In the genomic region with DNA sequence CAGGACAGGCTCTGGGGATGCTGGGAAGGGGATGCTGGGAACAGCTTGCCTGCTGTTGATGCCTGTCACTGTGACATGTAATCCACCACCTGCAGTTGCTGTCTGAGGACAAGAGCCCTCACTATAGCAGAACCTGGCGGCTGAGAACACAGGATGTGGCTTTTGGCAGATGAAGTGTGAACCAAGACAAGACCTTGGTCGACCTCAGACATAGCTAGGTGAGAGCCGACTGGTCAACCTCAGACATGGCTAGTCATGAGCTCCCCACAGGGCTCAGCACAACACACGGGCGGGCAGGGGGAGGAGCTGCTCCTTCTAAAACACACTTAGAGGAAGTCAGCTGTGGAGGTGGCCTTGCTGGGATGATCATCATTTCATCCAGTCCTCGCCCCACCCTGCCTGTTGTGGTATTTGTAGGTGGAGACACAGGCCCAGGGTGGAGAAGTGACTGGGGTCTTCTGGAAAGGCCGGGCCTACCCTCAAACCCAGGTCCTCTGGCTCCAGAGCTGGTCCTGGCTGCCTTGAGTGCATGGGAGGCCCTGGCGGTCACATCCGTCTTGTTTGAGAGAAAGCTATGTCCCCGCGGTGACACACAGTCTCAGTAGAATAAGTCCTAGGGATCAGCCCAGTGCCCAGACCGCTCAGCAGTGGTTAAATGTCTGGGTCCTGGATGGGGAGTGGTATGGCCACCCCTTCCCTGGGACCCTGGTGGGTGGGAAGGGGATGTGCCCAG, we compare ENCODE assay signal across 8 cellular contexts. TPM values are rescaled to one million over a fixed set of nuclear protein-coding genes. Genes with fewer than 3 reads are reported as not detected.
DNase-seq lines count a peak whose midpoint lies in the region; ATAC-seq and TF ChIP-seq lines count a peak whose summit lies in the region.

No MANE protein-coding gene starts in this region.

- H3K9me3 ChIP-seq in Karpas-422 (ENCODE audit: low read length) (no peaks in the 10 kb centered on the region), PC-9 (ENCODE audit: insufficient read depth, low read depth) (no peaks in the 10 kb centered on the region)

- H3K4me3 ChIP-seq in GM06990 (replicated peaks; ENCODE audit: low read depth, low read length): peak overlapping the region; percentile 42
- no peak overlapping the region for H3K4me3 ChIP-seq in Karpas-422 (ENCODE audit: low read length)
- H3K4me3 ChIP-seq in PC-9: no peak overlapping the region

- H3K36me3 ChIP-seq in GM06990 (ENCODE audit: control insufficient read depth, insufficient read depth, low read length) (peaks cover 1% of the 10 kb centered on the region; the same call in 1 of the 2 replicates), Karpas-422 (ENCODE audit: insufficient read depth, low read length) (no peaks in the 10 kb centered on the region), PC-9 (ENCODE audit: low read depth) (no peaks in the 10 kb centered on the region)

- no TSS peak for BruUV-seq in PC-9 (replicated peaks; lab: Mats Ljungman, UMichigan)

- POLR2A ChIA-PET in PC-9 (lab: Charles Lee; ENCODE audit: unreplicated experiment): no interaction called here

- CTCF ChIA-PET in PC-9 (lab: Charles Lee): no interaction called here

- no peaks in the 10 kb centered on the region; the same call in 1 of the 2 replicates for H3F3A ChIP-seq in PC-9 (ENCODE audit: insufficient read depth, low read depth)

- H2AFZ ChIP-seq in Karpas-422 (ENCODE audit: low read length) (no peak overlapping the region), PC-9 (no peak overlapping the region)

- no peak for TF ChIP-seq CTCF in GM06990 (IDR thresholded peaks at IDR 0.05; ENCODE audit: insufficient read depth, low read length, poor library complexity, severe bottlenecking)
- no peak for TF ChIP-seq CTCF in PC-9 (conservative IDR thresholded peaks at IDR 0.05)

- peak; percentile 83 for DNase-seq in GM06990 (ENCODE audit: extremely low read depth, insufficient read length)
- DNase-seq in Karpas-422: peak; percentile 61
- DNase-seq in activated CD4-positive, CD25-positive, alpha-beta regulatory T cell treated with anti-CD3 and anti-CD28 coated beads, Interleukin-2, amount 50 U/mL, for 72 hours: peak; percentile 81
- DNase-seq in effector CD8-positive, alpha-beta T cell (lab: John Stamatoyannopoulos, UW): peak; percentile 60
- DNase-seq in stimulated activated CD4-positive, alpha-beta T cell treated with anti-CD3 and anti-CD28 coated beads, Interleukin-4, amount 100 ng/mL, for 4 hours: peak; percentile 65 to 79
- DNase-seq in PC-9: no peak
- no peak for DNase-seq in GM03348 (ENCODE audit: low spot score)

- H3K9me2 ChIP-seq in Karpas-422 (replicated peaks; ENCODE audit: insufficient read depth, low read length): no peaks in the 10 kb centered on the region
- H3K9me2 ChIP-seq in PC-9 (ENCODE audit: insufficient read depth): no peaks in the 10 kb centered on the region

- no peak overlapping the region for H3K27ac ChIP-seq in Karpas-422 (ENCODE audit: low read length)
- no peak overlapping the region for H3K27ac ChIP-seq in PC-9

- intact Hi-C loops in PC-9 (cut with micrococcal nuclease; ENCODE audit: unreplicated experiment): loop anchor here (5.0 kb wide), 1 partner anchor 33 kb away; a partner anchor contains a TSS

- H3K27me3 ChIP-seq in GM06990 (replicated peaks; ENCODE audit: control insufficient read depth, insufficient read depth, low read length): no peaks in the 10 kb centered on the region
- H3K27me3 ChIP-seq in Karpas-422 (ENCODE audit: low read length): no peaks in the 10 kb centered on the region
- H3K27me3 ChIP-seq in PC-9 (ENCODE audit: insufficient read depth, low read depth): no peaks in the 10 kb centered on the region

- H3K4me2 ChIP-seq in Karpas-422 (ENCODE audit: low read depth, low read length, poor library complexity, severe bottlenecking) (no peak overlapping the region), PC-9 (no peak overlapping the region)

- no peak overlapping the region for H3K9ac ChIP-seq in Karpas-422 (ENCODE audit: low read length)

- H3K4me1 ChIP-seq in Karpas-422 (ENCODE audit: low read length): peaks cover 16% of the 10 kb centered on the region
- H3K4me1 ChIP-seq in PC-9 (replicated peaks; ENCODE audit: insufficient read depth): no peaks in the 10 kb centered on the region

- ATAC-seq in GM21529 (IDR thresholded peaks at IDR 0.05; ENCODE audit: unreplicated experiment): peak; percentile 87

- H3K79me2 ChIP-seq in Karpas-422 (ENCODE audit: low read length) (no peaks in the 10 kb centered on the region), PC-9 (ENCODE audit: low read depth) (no peaks in the 10 kb centered on the region)

- H4K20me1 ChIP-seq in Karpas-422 (ENCODE audit: insufficient read depth, low read depth, low read length) (no peaks in the 10 kb centered on the region), PC-9 (ENCODE audit: insufficient read depth) (no peaks in the 10 kb centered on the region)

RNA-seq across cellular contexts. Expression of a gene that starts 6.1 kb away (rescaled TPM):
- 4.9 and 6.2 TPM in 2 replicates for total RNA-seq in Karpas-422 (2014; rRNA removed; shearing (Covaris generic); ENCODE audit: low replicate concordance)
- 8.4 and 8.7 TPM in 2 replicates for total RNA-seq in PC-9 (2021)

RNA-seq across cellular contexts. Expression of a gene that starts 31.5 kb away (rescaled TPM):
- 5.5 and 11.4 TPM in 2 replicates for total RNA-seq in Karpas-422 (2014; rRNA removed; shearing (Covaris generic); ENCODE audit: low replicate concordance)
- 97.5 and 122 TPM in 2 replicates for total RNA-seq in PC-9 (2021)

Comparison
In these comparisons a context has a peak if more than half of its experiments do, and no peak if none do; other contexts are left out.
1. DNase-seq: peak in GM06990 (single experiment), Karpas-422 (single experiment), activated CD4-positive, CD25-positive, alpha-beta regulatory T cell treated with anti-CD3 and anti-CD28 coated beads, Interleukin-2, amount 50 U/mL, for 72 hours (single experiment), effector CD8-positive, alpha-beta T cell (single experiment) and stimulated activated CD4-positive, alpha-beta T cell treated with anti-CD3 and anti-CD28 coated beads, Interleukin-4, amount 100 ng/mL, for 4 hours (2 of 2); none in PC-9 (0 of 2) and GM03348 (single experiment).